8 cellular contexts compared by ENCODE assay signal in genomic region chr21:46183910-46184624, GRCh38. TPM values are rescaled to one million over a fixed set of nuclear protein-coding genes. Genes with fewer than 3 reads are reported as not detected.
A peak's percentile ranks its signal among the peaks of the same experiment; 100 is the strongest.
DNase-seq lines count a peak whose midpoint lies in the region; ATAC-seq, FAIRE-seq and TF ChIP-seq lines count a peak whose summit lies in the region.

SPATC1L (minus strand) TSS chr21:46184459; CDS start chr21:46182816, 1,643 bp downstream.

- peak within 1 kb of the TSS; percentile 64 for H3K4me3 ChIP-seq in CD8-positive, alpha-beta T cell (ENCODE audit: low read depth, low read length)
- peak within 1 kb of the TSS; percentile 32 for H3K4me3 ChIP-seq in fibroblast of mammary gland (ENCODE audit: control insufficient read depth, low read depth, low read length)
- peak within 1 kb of the TSS; percentile 68 for H3K4me3 ChIP-seq in naive thymus-derived CD4-positive, alpha-beta T cell (ENCODE audit: low read length)

- H3K9me3 Mint-ChIP-seq in CD8-positive, alpha-beta T cell = no peaks in the 10 kb centered on the region
- no peaks in the 10 kb centered on the region for H3K9me3 Mint-ChIP-seq in activated T-cell treated with anti-CD3 and anti-CD28 coated beads, Interleukin-2, amount 50 U/mL, for 4 hours
- H3K9me3 Mint-ChIP-seq in naive thymus-derived CD4-positive, alpha-beta T cell = peaks cover 0 to 1% (median 0%) of the 10 kb centered on the region in 11 donors
- no peaks in the 10 kb centered on the region for H3K9me3 Mint-ChIP-seq in stimulated activated naive CD8-positive, alpha-beta T cell treated with anti-CD3 and anti-CD28 coated beads, Interleukin-15, amount 100 ng/mL, for 72 hours

- POLR2A ChIA-PET in CD8-positive, alpha-beta T cell (lab: Charles Lee) = interaction anchor here (1.0 kb wide), 1 partner anchor 13 kb away, joined by 3 read pairs; no protein-coding TSS in a partner anchor
- POLR2A ChIA-PET in naive thymus-derived CD4-positive, alpha-beta T cell (lab: Charles Lee) = no interaction called here

- peaks cover 15% of the 10 kb centered on the region for H3K4me1 Mint-ChIP-seq in CD8-positive, alpha-beta T cell (ENCODE audit: low read depth)
- peaks cover 1% of the 10 kb centered on the region for H3K4me1 Mint-ChIP-seq in activated T-cell treated with anti-CD3 and anti-CD28 coated beads, Interleukin-2, amount 50 U/mL, for 4 hours (ENCODE audit: low read depth)
- H3K4me1 Mint-ChIP-seq in naive thymus-derived CD4-positive, alpha-beta T cell = peaks cover 0 to 16% (median 10%) of the 10 kb centered on the region in 7 donors
- peaks cover 27% of the 10 kb centered on the region for H3K4me1 Mint-ChIP-seq in stimulated activated naive CD8-positive, alpha-beta T cell treated with anti-CD3 and anti-CD28 coated beads, Interleukin-15, amount 100 ng/mL, for 72 hours

- CTCF ChIA-PET in CD8-positive, alpha-beta T cell (lab: Charles Lee) = interaction anchor here (0.6 kb wide), 1 partner anchor 112 kb away, joined by 3 read pairs; no protein-coding TSS in a partner anchor
- CTCF ChIA-PET in naive thymus-derived CD4-positive, alpha-beta T cell (lab: Charles Lee) = no interaction called here

- TF ChIP-seq CTCF in CD8-positive, alpha-beta T cell (IDR thresholded peaks at IDR 0.05) = no peak
- TF ChIP-seq CTCF in fibroblast of mammary gland (conservative IDR thresholded peaks at IDR 0.05; ENCODE audit: control insufficient read depth, insufficient read depth, low read depth, low read length) = no peak

- peaks cover 9% of the 10 kb centered on the region for H3K4me1 ChIP-seq in CD8-positive, alpha-beta T cell (ENCODE audit: insufficient read depth, low read length)
- peaks cover 0 to 5% of the 10 kb centered on the region in 2 donors for H3K4me1 ChIP-seq in naive thymus-derived CD4-positive, alpha-beta T cell (ENCODE audit: control insufficient read depth in 2 of 2, insufficient read depth in 2 of 2, low read length in 2 of 2)

- H3K27ac Mint-ChIP-seq in CD8-positive, alpha-beta T cell = peak within 1 kb of the TSS; percentile 91
- peak within 1 kb of the TSS; percentile 75 to 91 (median 86) for H3K27ac Mint-ChIP-seq in naive thymus-derived CD4-positive, alpha-beta T cell
- peak within 1 kb of the TSS; percentile 48 to 87 for H3K27ac Mint-ChIP-seq in stimulated activated naive CD8-positive, alpha-beta T cell treated with anti-CD3 and anti-CD28 coated beads, Interleukin-15, amount 100 ng/mL, for 72 hours

- peak in 6 of 7 experiments; percentile 27 to 67 (median 46) for DNase-seq in CD8-positive, alpha-beta T cell
- DNase-seq in H54 (ENCODE audit: insufficient read length, low spot score) = peak; percentile 60
- peak; percentile 17 to 64 for DNase-seq in NCI-H446 (lab: John Stamatoyannopoulos, UW)
- no peak for DNase-seq in activated T-cell treated with anti-CD3 and anti-CD28 coated beads, Interleukin-2, amount 50 U/mL, for 4 hours
- peak; percentile 36 for DNase-seq in fibroblast of mammary gland (ENCODE audit: low read depth)
- DNase-seq in naive thymus-derived CD4-positive, alpha-beta T cell = peak in 2 of 9 donors; percentile 59 to 61
- DNase-seq in stimulated activated naive CD8-positive, alpha-beta T cell treated with anti-CD3 and anti-CD28 coated beads, Interleukin-15, amount 100 ng/mL, for 72 hours = peak in 1 of 2 donors; percentile 34

- no peaks in the 10 kb centered on the region for H3K9me3 ChIP-seq in CD8-positive, alpha-beta T cell (ENCODE audit: low read length)
- no peaks in the 10 kb centered on the region for H3K9me3 ChIP-seq in naive thymus-derived CD4-positive, alpha-beta T cell (ENCODE audit: control insufficient read depth in 2 of 3, low read length in 3 of 3)

- H3K36me3 ChIP-seq in CD8-positive, alpha-beta T cell (ENCODE audit: insufficient read depth, low read length) = no peaks in the 10 kb centered on the region
- peaks cover 0 to 6% (median 0%) of the 10 kb centered on the region in 3 experiments for H3K36me3 ChIP-seq in naive thymus-derived CD4-positive, alpha-beta T cell (ENCODE audit: control insufficient read depth in 2 of 3, insufficient read depth in 3 of 3, low read length in 3 of 3)

- H3K36me3 Mint-ChIP-seq in CD8-positive, alpha-beta T cell = peaks cover 7% of the 10 kb centered on the region
- H3K36me3 Mint-ChIP-seq in activated T-cell treated with anti-CD3 and anti-CD28 coated beads, Interleukin-2, amount 50 U/mL, for 4 hours (ENCODE audit: insufficient read depth) = no peaks in the 10 kb centered on the region
- peaks cover 0 to 7% (median 0%) of the 10 kb centered on the region in 5 donors for H3K36me3 Mint-ChIP-seq in naive thymus-derived CD4-positive, alpha-beta T cell

- intact Hi-C loops in CD8-positive, alpha-beta T cell (cut with DNase I, micrococcal nuclease) = loop anchor here (1.0 to 2.0 kb wide), 3 partner anchors 13 to 102 kb away; partner anchors contain the start of genes LSS (in 1 of the 2) and YBEY (in 1 of the 2)
- intact Hi-C loops in naive thymus-derived CD4-positive, alpha-beta T cell (cut with micrococcal nuclease) = loop anchor here (1.0 to 2.0 kb wide), 5 partner anchors 13 to 140 kb away; partner anchors contain the start of genes LSS (in 2 of the 2) and PCNT (in 1 of the 2)

- FAIRE-seq in H54 (lab: Jason Lieb, UNC) = no peak

- no peaks in the 10 kb centered on the region for H3K27me3 ChIP-seq in CD8-positive, alpha-beta T cell (ENCODE audit: insufficient read depth, low read length)
- H3K27me3 ChIP-seq in naive thymus-derived CD4-positive, alpha-beta T cell (ENCODE audit: control insufficient read depth in 2 of 2, insufficient read depth in 2 of 2, low read length in 2 of 2) = no peaks in the 10 kb centered on the region

- TF ChIP-seq POLR2A in H54 (IDR thresholded peaks at IDR 0.05; ENCODE audit: low read depth, low read length) = peak; percentile 26; the same call in 1 of the 2 replicates

- H3K27ac ChIP-seq in CD8-positive, alpha-beta T cell (ENCODE audit: low read depth, low read length) = peak within 1 kb of the TSS; percentile 67
- peak within 1 kb of the TSS; percentile 68 for H3K27ac ChIP-seq in naive thymus-derived CD4-positive, alpha-beta T cell (ENCODE audit: low read depth, low read length)

- ATAC-seq in CD8-positive, alpha-beta T cell = peak; percentile 50
- ATAC-seq in activated T-cell treated with anti-CD3 and anti-CD28 coated beads, Interleukin-2, amount 50 U/mL, for 4 hours = peak; percentile 70 to 76
- peak; percentile 3 for ATAC-seq in naive thymus-derived CD4-positive, alpha-beta T cell
- ATAC-seq in stimulated activated naive CD8-positive, alpha-beta T cell treated with anti-CD3 and anti-CD28 coated beads, Interleukin-15, amount 100 ng/mL, for 72 hours = peak; percentile 79
- no peak for ATAC-seq in HG02970 (IDR thresholded peaks at IDR 0.05; ENCODE audit: low FRiP score, unreplicated experiment)

- peak within 1 kb of the TSS; percentile 87 for H3K4me3 Mint-ChIP-seq in CD8-positive, alpha-beta T cell
- H3K4me3 Mint-ChIP-seq in activated T-cell treated with anti-CD3 and anti-CD28 coated beads, Interleukin-2, amount 50 U/mL, for 4 hours = peak within 1 kb of the TSS; percentile 80
- H3K4me3 Mint-ChIP-seq in naive thymus-derived CD4-positive, alpha-beta T cell = peak within 1 kb of the TSS; percentile 80 to 92 (median 86)
- peak within 1 kb of the TSS; percentile 87 to 90 for H3K4me3 Mint-ChIP-seq in stimulated activated naive CD8-positive, alpha-beta T cell treated with anti-CD3 and anti-CD28 coated beads, Interleukin-15, amount 100 ng/mL, for 72 hours

- no peaks in the 10 kb centered on the region for H3K27me3 Mint-ChIP-seq in CD8-positive, alpha-beta T cell (ENCODE audit: low read depth)
- H3K27me3 Mint-ChIP-seq in activated T-cell treated with anti-CD3 and anti-CD28 coated beads, Interleukin-2, amount 50 U/mL, for 4 hours (ENCODE audit: low read depth) = no peaks in the 10 kb centered on the region
- H3K27me3 Mint-ChIP-seq in naive thymus-derived CD4-positive, alpha-beta T cell = no peaks in the 10 kb centered on the region
- H3K27me3 Mint-ChIP-seq in stimulated activated naive CD8-positive, alpha-beta T cell treated with anti-CD3 and anti-CD28 coated beads, Interleukin-15, amount 100 ng/mL, for 72 hours = no peaks in the 10 kb centered on the region

RNA-seq across cellular contexts. Expression of gene SPATC1L, which starts in this region (rescaled TPM):
- 1 to 10 TPM; 6.5 to 6.7 TPM for total RNA-seq in CD8-positive, alpha-beta T cell
- 10 to 100 TPM in 2 of 3 donors, 1 to 10 TPM in 1; 6.8 to 17.5 (median 10.6) TPM for total RNA-seq in activated T-cell treated with anti-CD3 and anti-CD28 coated beads, Interleukin-2, amount 50 U/mL, for 4 hours
- 10 to 100 TPM in 3 of 5 experiments, 1 to 10 TPM in 2; 3.7 to 17.9 (median 11.4) TPM for total RNA-seq in naive thymus-derived CD4-positive, alpha-beta T cell
- 10 to 100 TPM in 1 of 2 donors, 1 to 10 TPM in 1; 7.7 to 17.1 TPM for polyA plus RNA-seq in naive thymus-derived CD4-positive, alpha-beta T cell
